8 cellular contexts compared by ENCODE assay signal in the genomic region with DNA sequence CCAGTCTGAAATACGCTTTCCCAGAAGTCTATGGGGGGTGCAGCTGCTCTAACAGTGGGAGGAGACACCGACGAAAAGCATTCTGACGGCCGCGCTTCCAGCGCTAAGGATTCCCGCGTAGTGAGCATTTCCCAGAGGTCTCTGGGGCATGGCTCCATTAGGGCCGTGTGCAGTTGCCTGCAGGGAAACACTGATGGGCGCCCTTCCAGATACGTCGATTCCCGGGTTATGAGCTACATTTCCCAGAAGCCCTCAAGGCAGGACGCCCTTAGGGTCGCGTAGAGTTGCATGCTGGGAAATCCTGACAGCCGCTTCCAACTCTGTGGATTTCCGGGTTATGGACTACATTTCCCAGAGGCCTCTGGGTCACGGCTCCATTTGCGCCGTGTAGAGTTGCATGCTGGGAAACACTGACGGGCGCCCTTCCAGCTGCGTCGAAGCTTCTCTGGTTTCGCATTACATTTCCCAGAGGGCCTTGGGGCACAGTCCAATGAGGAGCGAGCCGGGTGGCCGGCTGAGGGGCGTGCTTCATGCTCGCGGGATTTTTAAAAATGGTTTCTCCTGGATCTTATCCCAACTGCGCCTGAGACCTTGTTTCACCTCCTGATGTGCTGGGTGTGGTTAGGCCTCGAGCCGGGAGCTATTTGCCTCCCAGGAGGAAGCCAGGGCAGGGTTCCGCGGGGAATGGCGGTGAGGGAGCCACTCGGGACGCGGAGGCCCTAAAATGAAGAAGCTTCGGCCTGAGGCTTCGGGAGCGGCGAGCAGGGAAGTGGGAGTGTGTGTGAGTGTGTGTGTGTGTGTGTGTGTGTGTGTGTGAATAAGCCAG. TPM values are rescaled to one million over a fixed set of nuclear protein-coding genes. Genes with fewer than 3 reads are reported as not detected.
A peak's percentile ranks its signal among the peaks of the same experiment; 100 is the strongest.
DNase-seq lines count a peak whose midpoint lies in the region; ATAC-seq, FAIRE-seq and TF ChIP-seq lines count a peak whose summit lies in the region.

No MANE protein-coding gene starts in this region.

- TF ChIP-seq CTCF in GM10248 (IDR thresholded peaks at IDR 0.05; ENCODE audit: control extremely low read depth, extremely low read depth, low read depth, missing control alignments) (no peak), astrocyte (IDR thresholded peaks at IDR 0.05; ENCODE audit: insufficient read depth, low read depth, low read length) (no peak), vagina (IDR thresholded peaks at IDR 0.05) (no peak)

- H3K36me3 ChIP-seq in astrocyte (ENCODE audit: insufficient read depth, low read length) (no peaks in the 10 kb centered on the region), vagina (no peaks in the 10 kb centered on the region)

- intact Hi-C loops in vagina (cut with DNase I), result no loop called here

- H3K9me3 ChIP-seq in astrocyte (ENCODE audit: insufficient read depth, low read depth, low read length) (peaks cover 9% of the 10 kb centered on the region), vagina (no peaks in the 10 kb centered on the region)

- POLR2A ChIA-PET in GM10248 (lab: Yijun Ruan, JAX), result no interaction called here

- H3K27ac Mint-ChIP-seq in T-helper 2 cell treated with Interferon-gamma antibody and Interleukin-4, amounts not matched to agents 5 μg/mL and 100 μg/mL, for 36 hours, result peak overlapping the region; percentile 86
- peak overlapping the region; percentile 89 for H3K27ac Mint-ChIP-seq in astrocyte (ENCODE audit: unreplicated experiment)

- H3K9ac ChIP-seq in astrocyte (ENCODE audit: low read length), result peak overlapping the region; percentile 75

- peaks cover 13% of the 10 kb centered on the region for H3K4me1 Mint-ChIP-seq in T-helper 2 cell treated with Interferon-gamma antibody and Interleukin-4, amounts not matched to agents 5 μg/mL and 100 μg/mL, for 36 hours (ENCODE audit: low read depth)
- H3K4me1 Mint-ChIP-seq in astrocyte (ENCODE audit: low read depth, unreplicated experiment), result no peaks in the 10 kb centered on the region

- H3K9me3 Mint-ChIP-seq in T-helper 2 cell treated with Interferon-gamma antibody and Interleukin-4, amounts not matched to agents 5 μg/mL and 100 μg/mL, for 36 hours, result peaks cover 32% of the 10 kb centered on the region
- H3K9me3 Mint-ChIP-seq in astrocyte (ENCODE audit: unreplicated experiment), result peaks cover 2% of the 10 kb centered on the region

- H3K27me3 Mint-ChIP-seq in T-helper 2 cell treated with Interferon-gamma antibody and Interleukin-4, amounts not matched to agents 5 μg/mL and 100 μg/mL, for 36 hours (ENCODE audit: low read depth), result no peaks in the 10 kb centered on the region
- H3K27me3 Mint-ChIP-seq in astrocyte (ENCODE audit: low read depth, unreplicated experiment), result no peaks in the 10 kb centered on the region

- no peak for TF ChIP-seq POLR2A in vagina (IDR thresholded peaks at IDR 0.05)

- H2AFZ ChIP-seq in astrocyte (ENCODE audit: low read depth, low read length), result peak overlapping the region; percentile 94

- peak overlapping the region; percentile 97 for H3K4me2 ChIP-seq in astrocyte (ENCODE audit: low read length)

- peak; percentile 89 for DNase-seq in GM10248 (ENCODE audit: extremely low spot score)
- DNase-seq in NCI-H128 (lab: John Stamatoyannopoulos, UW; ENCODE audit: unreplicated experiment), result peak; percentile 95
- DNase-seq in T-helper 2 cell treated with Interferon-gamma antibody and Interleukin-4, amounts not matched to agents 5 μg/mL and 100 μg/mL, for 36 hours (ENCODE audit: low spot score), result peak; percentile 84
- peak; percentile 98 for DNase-seq in astrocyte (ENCODE audit: low read depth)
- peak; percentile 94 for DNase-seq in hepatic stellate cell (ENCODE audit: low spot score)
- peak; percentile 99 for DNase-seq in putamen (ENCODE audit: low spot score)
- peak in 1 of 2 donors; percentile 99 for DNase-seq in vagina (ENCODE audit: extremely low spot score in 2 of 2)

- peaks cover 36% of the 10 kb centered on the region for H3K36me3 Mint-ChIP-seq in T-helper 2 cell treated with Interferon-gamma antibody and Interleukin-4, amounts not matched to agents 5 μg/mL and 100 μg/mL, for 36 hours (ENCODE audit: low read depth)
- peaks cover 1% of the 10 kb centered on the region for H3K36me3 Mint-ChIP-seq in astrocyte (ENCODE audit: low read depth, unreplicated experiment)

- peak overlapping the region; percentile 36 for H3K27ac ChIP-seq in astrocyte (ENCODE audit: low read depth, low read length)
- peak overlapping the region; percentile 78 for H3K27ac ChIP-seq in vagina

- FAIRE-seq in astrocyte (lab: Jason Lieb, UNC), result peak; percentile 88

- CTCF ChIA-PET in GM10248 (lab: Yijun Ruan, JAX), result interaction anchor here (0.7 to 1.2 kb wide), 2 partner anchors 8 to 13 kb away, joined by 3 to 4 read pairs; no protein-coding TSS in a partner anchor

- ATAC-seq in HG02588 (IDR thresholded peaks at IDR 0.05; ENCODE audit: unreplicated experiment), result peak; percentile 96

- peaks cover 9% of the 10 kb centered on the region for H3K4me1 ChIP-seq in astrocyte (ENCODE audit: insufficient read depth, low read length)
- H3K4me1 ChIP-seq in vagina, result peaks cover 11% of the 10 kb centered on the region

- no peaks in the 10 kb centered on the region for H4K20me1 ChIP-seq in astrocyte (ENCODE audit: insufficient read depth, low read length)

- H3K27me3 ChIP-seq in astrocyte (ENCODE audit: insufficient read depth, low read length), result no peaks in the 10 kb centered on the region
- H3K27me3 ChIP-seq in vagina, result no peaks in the 10 kb centered on the region

- peaks cover 9% of the 10 kb centered on the region for H3K79me2 ChIP-seq in astrocyte (ENCODE audit: insufficient read depth, low read length)

- H3K4me3 ChIP-seq in astrocyte (ENCODE audit: insufficient read depth, low read depth, low read length) (peak overlapping the region; percentile 80), vagina (peak overlapping the region; percentile 50 to 54)

- peak overlapping the region; percentile 98 for H3K4me3 Mint-ChIP-seq in T-helper 2 cell treated with Interferon-gamma antibody and Interleukin-4, amounts not matched to agents 5 μg/mL and 100 μg/mL, for 36 hours
- peak overlapping the region; percentile 98 for H3K4me3 Mint-ChIP-seq in astrocyte (ENCODE audit: unreplicated experiment)

RNA-seq across cellular contexts. Expression of a gene that starts 17.2 kb away (rescaled TPM):
- total RNA-seq in astrocyte (4.8 and 5.1 TPM in 2 replicates), vagina (72.7 TPM)

RNA-seq across cellular contexts. Expression of a gene that starts 53.2 kb away (rescaled TPM):
- total RNA-seq in astrocyte (3.7 and 4.1 TPM in 2 replicates), vagina (4.2 TPM)

Comparison
In these comparisons a context has a peak if more than half of its experiments do, and no peak if none do; other contexts are left out.
1. RNA of a gene that starts 17.2 kb away (total RNA-seq): 72.7 TPM in vagina (single experiment); 4.8 to 5.1 TPM in astrocyte; every median in the first group is over 10 times any median in the second.